Comparison of ENCODE assay signal across 1 cellular context in the genomic region with DNA sequence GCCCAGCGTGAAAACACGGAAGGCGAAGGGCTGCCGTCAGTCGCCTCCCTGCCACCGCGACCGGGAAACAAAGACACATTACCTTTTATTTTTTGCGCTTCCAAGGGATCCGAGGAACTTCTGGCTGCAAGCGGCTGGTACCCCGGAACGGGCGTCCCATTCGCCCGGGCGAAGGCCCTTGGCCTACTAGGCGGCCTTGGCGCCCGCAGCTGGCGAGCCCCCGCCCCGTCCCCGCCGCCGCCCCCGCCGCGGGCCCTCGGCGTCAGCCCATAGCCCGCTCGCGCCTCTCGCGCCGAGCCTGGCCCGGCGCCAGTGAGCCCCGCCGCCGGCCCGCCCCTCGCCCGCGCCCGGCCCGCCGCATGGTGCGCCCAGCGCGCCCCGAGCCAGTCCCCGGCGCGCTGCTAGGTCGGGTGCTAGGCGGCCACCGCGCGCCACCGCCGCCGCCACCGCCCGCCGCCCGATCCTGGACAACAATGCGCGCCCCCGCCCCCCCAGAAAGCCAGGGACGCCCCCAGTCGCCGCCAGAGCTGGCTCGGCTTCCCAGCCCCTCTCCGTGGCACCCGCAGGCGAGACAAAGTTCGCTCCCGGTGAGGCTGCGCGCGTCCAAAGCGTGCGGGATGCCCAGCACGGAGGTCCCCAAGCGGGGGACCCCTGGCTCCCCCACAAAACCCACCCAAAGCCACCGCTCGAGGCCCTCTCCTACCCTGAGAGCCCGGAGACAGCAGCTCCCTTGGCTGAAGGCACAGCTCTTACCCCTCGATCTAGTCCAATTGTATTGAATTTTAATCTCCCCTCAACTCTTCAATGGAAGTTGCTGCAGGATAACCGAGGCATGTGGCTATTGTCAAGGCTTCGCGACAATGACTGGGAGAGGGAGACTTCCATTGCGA.
TF ChIP-seq lines count a peak whose summit lies in the region.

No MANE protein-coding gene starts in this region.

TF ChIP-seq in GM12878, 131 proteins besides CTCF, POLR2A, EP300 and RAD21 (continued from another document):
- TF ChIP-seq, protein P1, sequence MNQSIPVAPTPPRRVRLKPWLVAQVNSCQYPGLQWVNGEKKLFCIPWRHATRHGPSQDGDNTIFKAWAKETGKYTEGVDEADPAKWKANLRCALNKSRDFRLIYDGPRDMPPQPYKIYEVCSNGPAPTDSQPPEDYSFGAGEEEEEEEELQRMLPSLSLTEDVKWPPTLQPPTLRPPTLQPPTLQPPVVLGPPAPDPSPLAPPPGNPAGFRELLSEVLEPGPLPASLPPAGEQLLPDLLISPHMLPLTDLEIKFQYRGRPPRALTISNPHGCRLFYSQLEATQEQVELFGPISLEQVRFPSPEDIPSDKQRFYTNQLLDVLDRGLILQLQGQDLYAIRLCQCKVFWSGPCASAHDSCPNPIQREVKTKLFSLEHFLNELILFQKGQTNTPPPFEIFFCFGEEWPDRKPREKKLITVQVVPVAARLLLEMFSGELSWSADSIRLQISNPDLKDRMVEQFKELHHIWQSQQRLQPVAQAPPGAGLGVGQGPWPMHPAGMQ (IDR thresholded peaks at IDR 0.05; ENCODE audit: borderline replicate concordance): no peak
- TF ChIP-seq ZNF274 (IDR thresholded peaks at IDR 0.05; ENCODE audit: insufficient read depth, insufficient read length) (no peak), TARDBP (IDR thresholded peaks at IDR 0.05; ENCODE audit: borderline replicate concordance) (no peak), RUNX3 (IDR thresholded peaks at IDR 0.05; ENCODE audit: low read length) (no peak), IKZF2 (IDR thresholded peaks at IDR 0.05) (no peak), KLF5 (IDR thresholded peaks at IDR 0.05; ENCODE audit: partially characterized antibody) (no peak), BACH1 (IDR thresholded peaks at IDR 0.05; ENCODE audit: borderline replicate concordance) (no peak), NRF1 (conservative IDR thresholded peaks at IDR 0.05; ENCODE audit: low read depth, low read length) (no peak)
- TF ChIP-seq, protein P2, sequence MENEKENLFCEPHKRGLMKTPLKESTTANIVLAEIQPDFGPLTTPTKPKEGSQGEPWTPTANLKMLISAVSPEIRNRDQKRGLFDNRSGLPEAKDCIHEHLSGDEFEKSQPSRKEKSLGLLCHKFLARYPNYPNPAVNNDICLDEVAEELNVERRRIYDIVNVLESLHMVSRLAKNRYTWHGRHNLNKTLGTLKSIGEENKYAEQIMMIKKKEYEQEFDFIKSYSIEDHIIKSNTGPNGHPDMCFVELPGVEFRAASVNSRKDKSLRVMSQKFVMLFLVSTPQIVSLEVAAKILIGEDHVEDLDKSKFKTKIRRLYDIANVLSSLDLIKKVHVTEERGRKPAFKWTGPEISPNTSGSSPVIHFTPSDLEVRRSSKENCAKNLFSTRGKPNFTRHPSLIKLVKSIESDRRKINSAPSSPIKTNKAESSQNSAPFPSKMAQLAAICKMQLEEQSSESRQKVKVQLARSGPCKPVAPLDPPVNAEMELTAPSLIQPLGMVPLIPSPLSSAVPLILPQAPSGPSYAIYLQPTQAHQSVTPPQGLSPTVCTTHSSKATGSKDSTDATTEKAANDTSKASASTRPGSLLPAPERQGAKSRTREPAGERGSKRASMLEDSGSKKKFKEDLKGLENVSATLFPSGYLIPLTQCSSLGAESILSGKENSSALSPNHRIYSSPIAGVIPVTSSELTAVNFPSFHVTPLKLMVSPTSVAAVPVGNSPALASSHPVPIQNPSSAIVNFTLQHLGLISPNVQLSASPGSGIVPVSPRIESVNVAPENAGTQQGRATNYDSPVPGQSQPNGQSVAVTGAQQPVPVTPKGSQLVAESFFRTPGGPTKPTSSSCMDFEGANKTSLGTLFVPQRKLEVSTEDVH (IDR thresholded peaks at IDR 0.05; ENCODE audit: low read depth, partially characterized antibody): no peak
